In genomic region chr1:2350911-2351655, GRCh38 we compare ENCODE assay signal across 9 cellular contexts.
"Had no signal": no experiment of that assay in that cellular context is flagged by ENCODE, and none has a peak within 500 bp of the region (broad histone marks: within the 10 kb centered on the region; RNA-seq: fewer than 3 reads in every experiment).

No MANE protein-coding gene starts in this region.

- H3K36me3 Mint-ChIP-seq: activated naive CD4-positive, alpha-beta T cell treated with anti-CD3 and anti-CD28 coated beads, Interleukin-2, amount 50 U/mL, for 72 hours had no signal

- ATAC-seq: activated CD4-positive, alpha-beta T cell treated with anti-CD3 and anti-CD28 coated beads for 36 hours; activated CD8-positive, alpha-beta T cell treated with anti-CD3 and anti-CD28 coated beads for 36 hours; activated naive CD4-positive, alpha-beta T cell treated with anti-CD3 and anti-CD28 coated beads, Interleukin-2, amount 50 U/mL, for 72 hours had no signal

- H3K4me3 Mint-ChIP-seq: activated CD4-positive, alpha-beta T cell treated with anti-CD3 and anti-CD28 coated beads for 36 hours; activated CD8-positive, alpha-beta T cell treated with anti-CD3 and anti-CD28 coated beads for 36 hours had no signal

- H3K27ac ChIP-seq: neutrophil, stomach, thoracic aorta, uterus had no signal

- H3K27ac Mint-ChIP-seq: activated CD4-positive, alpha-beta T cell treated with anti-CD3 and anti-CD28 coated beads for 36 hours; activated CD8-positive, alpha-beta T cell treated with anti-CD3 and anti-CD28 coated beads for 36 hours; progenitor cell of endocrine pancreas had no signal

- H3K36me3 ChIP-seq: neutrophil, stomach, thoracic aorta, uterus had no signal

- H3K4me1 Mint-ChIP-seq: activated CD4-positive, alpha-beta T cell treated with anti-CD3 and anti-CD28 coated beads for 36 hours had no signal

- DNase-seq: activated CD4-positive, alpha-beta T cell treated with anti-CD3 and anti-CD28 coated beads for 36 hours; activated CD8-positive, alpha-beta T cell treated with anti-CD3 and anti-CD28 coated beads for 36 hours; amniotic stem cell; stomach; uterus had no signal

- H3K4me1 ChIP-seq: uterus had no signal

- H3K4me3 ChIP-seq: stomach, thoracic aorta, uterus had no signal

- H3K27me3 Mint-ChIP-seq: activated CD4-positive, alpha-beta T cell treated with anti-CD3 and anti-CD28 coated beads for 36 hours; activated CD8-positive, alpha-beta T cell treated with anti-CD3 and anti-CD28 coated beads for 36 hours had no signal

- H3K9me3 ChIP-seq: neutrophil, stomach, thoracic aorta, uterus had no signal

- H3K27me3 ChIP-seq: neutrophil, stomach, uterus had no signal
